ENCODE assay signal across 1 cellular context in the genomic region with DNA sequence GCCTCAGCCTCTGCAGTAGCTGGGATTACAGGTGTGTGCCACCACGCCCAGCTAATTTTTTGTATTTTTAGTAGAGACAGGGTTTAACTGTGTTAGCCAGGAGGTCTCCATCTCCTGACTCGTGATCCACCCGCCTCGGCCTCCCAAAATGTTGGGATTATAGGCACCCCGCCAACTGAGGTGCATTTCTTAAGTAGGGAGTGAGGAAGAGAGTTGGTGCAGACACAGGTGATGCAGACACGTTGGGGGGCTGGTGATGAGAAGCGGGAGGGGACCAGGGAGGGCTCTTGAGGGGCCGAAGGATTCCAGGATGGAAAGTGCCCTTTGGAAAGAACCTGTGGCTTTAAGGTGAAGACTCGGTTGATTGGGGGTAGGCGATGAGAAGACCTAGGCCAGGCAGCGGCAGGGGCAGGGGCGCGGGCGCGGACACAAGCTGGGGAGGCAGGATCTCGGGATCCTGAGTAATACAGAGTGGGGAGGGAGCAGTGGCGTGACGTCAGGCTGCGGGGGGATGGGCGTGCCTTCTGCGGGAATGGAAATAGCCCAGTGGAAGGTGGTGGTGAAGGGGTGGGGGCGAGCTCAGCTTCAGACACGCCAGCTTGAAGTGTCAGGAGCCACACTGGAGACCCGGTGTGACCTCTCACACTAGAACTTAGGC.
TF ChIP-seq lines count a peak whose summit lies in the region.

No MANE protein-coding gene starts in this region.

TF ChIP-seq in HEK293, 187 proteins besides CTCF, POLR2A, EP300 and RAD21 (continued from another document and continues in another):
- TF ChIP-seq, protein P1, sequence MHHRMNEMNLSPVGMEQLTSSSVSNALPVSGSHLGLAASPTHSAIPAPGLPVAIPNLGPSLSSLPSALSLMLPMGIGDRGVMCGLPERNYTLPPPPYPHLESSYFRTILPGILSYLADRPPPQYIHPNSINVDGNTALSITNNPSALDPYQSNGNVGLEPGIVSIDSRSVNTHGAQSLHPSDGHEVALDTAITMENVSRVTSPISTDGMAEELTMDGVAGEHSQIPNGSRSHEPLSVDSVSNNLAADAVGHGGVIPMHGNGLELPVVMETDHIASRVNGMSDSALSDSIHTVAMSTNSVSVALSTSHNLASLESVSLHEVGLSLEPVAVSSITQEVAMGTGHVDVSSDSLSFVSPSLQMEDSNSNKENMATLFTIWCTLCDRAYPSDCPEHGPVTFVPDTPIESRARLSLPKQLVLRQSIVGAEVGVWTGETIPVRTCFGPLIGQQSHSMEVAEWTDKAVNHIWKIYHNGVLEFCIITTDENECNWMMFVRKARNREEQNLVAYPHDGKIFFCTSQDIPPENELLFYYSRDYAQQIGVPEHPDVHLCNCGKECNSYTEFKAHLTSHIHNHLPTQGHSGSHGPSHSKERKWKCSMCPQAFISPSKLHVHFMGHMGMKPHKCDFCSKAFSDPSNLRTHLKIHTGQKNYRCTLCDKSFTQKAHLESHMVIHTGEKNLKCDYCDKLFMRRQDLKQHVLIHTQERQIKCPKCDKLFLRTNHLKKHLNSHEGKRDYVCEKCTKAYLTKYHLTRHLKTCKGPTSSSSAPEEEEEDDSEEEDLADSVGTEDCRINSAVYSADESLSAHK (tag by site-specific recombination; IDR thresholded peaks at IDR 0.05): no peak
- TF ChIP-seq ZSCAN30 (tag by site-specific recombination; IDR thresholded peaks at IDR 0.05): no peak
- no peak for TF ChIP-seq ZNF24 (tag by site-specific recombination; IDR thresholded peaks at IDR 0.05)
- no peak for TF ChIP-seq ZNF202 (tag by site-specific recombination; IDR thresholded peaks at IDR 0.05; ENCODE audit: borderline replicate concordance)
- no peak for TF ChIP-seq ZNF654 (tag by site-specific recombination; IDR thresholded peaks at IDR 0.05; ENCODE audit: low read depth)
- TF ChIP-seq ZNF561 (tag by site-specific recombination; IDR thresholded peaks at IDR 0.05; ENCODE audit: borderline replicate concordance): no peak
- no peak for TF ChIP-seq ZNF391 (tag by site-specific recombination; IDR thresholded peaks at IDR 0.05; ENCODE audit: borderline replicate concordance, low read depth)
- TF ChIP-seq ZNF473 (tag by site-specific recombination; IDR thresholded peaks at IDR 0.05): no peak
- peak; percentile 44; the same call in 1 of the 2 replicates for TF ChIP-seq KLF1 (tag by site-specific recombination; IDR thresholded peaks at IDR 0.05)
- no peak for TF ChIP-seq SP3 (tag by site-specific recombination; IDR thresholded peaks at IDR 0.05)
- no peak for TF ChIP-seq ZBTB7A (tag by site-specific recombination; IDR thresholded peaks at IDR 0.05; ENCODE audit: low read depth)
- no peak for TF ChIP-seq ZNF548 (tag by site-specific recombination; IDR thresholded peaks at IDR 0.05)
- TF ChIP-seq, protein P2, sequence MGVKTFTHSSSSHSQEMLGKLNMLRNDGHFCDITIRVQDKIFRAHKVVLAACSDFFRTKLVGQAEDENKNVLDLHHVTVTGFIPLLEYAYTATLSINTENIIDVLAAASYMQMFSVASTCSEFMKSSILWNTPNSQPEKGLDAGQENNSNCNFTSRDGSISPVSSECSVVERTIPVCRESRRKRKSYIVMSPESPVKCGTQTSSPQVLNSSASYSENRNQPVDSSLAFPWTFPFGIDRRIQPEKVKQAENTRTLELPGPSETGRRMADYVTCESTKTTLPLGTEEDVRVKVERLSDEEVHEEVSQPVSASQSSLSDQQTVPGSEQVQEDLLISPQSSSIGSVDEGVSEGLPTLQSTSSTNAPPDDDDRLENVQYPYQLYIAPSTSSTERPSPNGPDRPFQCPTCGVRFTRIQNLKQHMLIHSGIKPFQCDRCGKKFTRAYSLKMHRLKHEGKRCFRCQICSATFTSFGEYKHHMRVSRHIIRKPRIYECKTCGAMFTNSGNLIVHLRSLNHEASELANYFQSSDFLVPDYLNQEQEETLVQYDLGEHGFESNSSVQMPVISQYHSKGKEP (tag by site-specific recombination; IDR thresholded peaks at IDR 0.05): no peak
- TF ChIP-seq KLF8 (tag by site-specific recombination; IDR thresholded peaks at IDR 0.05): no peak
- TF ChIP-seq, protein P3, sequence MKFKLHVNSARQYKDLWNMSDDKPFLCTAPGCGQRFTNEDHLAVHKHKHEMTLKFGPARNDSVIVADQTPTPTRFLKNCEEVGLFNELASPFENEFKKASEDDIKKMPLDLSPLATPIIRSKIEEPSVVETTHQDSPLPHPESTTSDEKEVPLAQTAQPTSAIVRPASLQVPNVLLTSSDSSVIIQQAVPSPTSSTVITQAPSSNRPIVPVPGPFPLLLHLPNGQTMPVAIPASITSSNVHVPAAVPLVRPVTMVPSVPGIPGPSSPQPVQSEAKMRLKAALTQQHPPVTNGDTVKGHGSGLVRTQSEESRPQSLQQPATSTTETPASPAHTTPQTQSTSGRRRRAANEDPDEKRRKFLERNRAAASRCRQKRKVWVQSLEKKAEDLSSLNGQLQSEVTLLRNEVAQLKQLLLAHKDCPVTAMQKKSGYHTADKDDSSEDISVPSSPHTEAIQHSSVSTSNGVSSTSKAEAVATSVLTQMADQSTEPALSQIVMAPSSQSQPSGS (tag by site-specific recombination; IDR thresholded peaks at IDR 0.05; ENCODE audit: low read depth): peak; percentile 44
- no peak for TF ChIP-seq KLF16 (tag by site-specific recombination; IDR thresholded peaks at IDR 0.05)
- peak; percentile 51 for TF ChIP-seq SP2 (tag by site-specific recombination; IDR thresholded peaks at IDR 0.05)
- TF ChIP-seq SP7 (tag by site-specific recombination; IDR thresholded peaks at IDR 0.05): peak; percentile 61
- TF ChIP-seq ZNF19 (tag by site-specific recombination; IDR thresholded peaks at IDR 0.05; ENCODE audit: low read depth): no peak
- no peak for TF ChIP-seq SALL2 (tag by site-specific recombination; IDR thresholded peaks at IDR 0.05; ENCODE audit: borderline replicate concordance)
- TF ChIP-seq, protein P4, sequence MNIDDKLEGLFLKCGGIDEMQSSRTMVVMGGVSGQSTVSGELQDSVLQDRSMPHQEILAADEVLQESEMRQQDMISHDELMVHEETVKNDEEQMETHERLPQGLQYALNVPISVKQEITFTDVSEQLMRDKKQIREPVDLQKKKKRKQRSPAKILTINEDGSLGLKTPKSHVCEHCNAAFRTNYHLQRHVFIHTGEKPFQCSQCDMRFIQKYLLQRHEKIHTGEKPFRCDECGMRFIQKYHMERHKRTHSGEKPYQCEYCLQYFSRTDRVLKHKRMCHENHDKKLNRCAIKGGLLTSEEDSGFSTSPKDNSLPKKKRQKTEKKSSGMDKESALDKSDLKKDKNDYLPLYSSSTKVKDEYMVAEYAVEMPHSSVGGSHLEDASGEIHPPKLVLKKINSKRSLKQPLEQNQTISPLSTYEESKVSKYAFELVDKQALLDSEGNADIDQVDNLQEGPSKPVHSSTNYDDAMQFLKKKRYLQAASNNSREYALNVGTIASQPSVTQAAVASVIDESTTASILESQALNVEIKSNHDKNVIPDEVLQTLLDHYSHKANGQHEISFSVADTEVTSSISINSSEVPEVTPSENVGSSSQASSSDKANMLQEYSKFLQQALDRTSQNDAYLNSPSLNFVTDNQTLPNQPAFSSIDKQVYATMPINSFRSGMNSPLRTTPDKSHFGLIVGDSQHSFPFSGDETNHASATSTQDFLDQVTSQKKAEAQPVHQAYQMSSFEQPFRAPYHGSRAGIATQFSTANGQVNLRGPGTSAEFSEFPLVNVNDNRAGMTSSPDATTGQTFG (tag by site-specific recombination; IDR thresholded peaks at IDR 0.05; ENCODE audit: borderline replicate concordance): no peak
- no peak for TF ChIP-seq ZNF747 (tag by site-specific recombination; IDR thresholded peaks at IDR 0.05)
- TF ChIP-seq, protein P5, sequence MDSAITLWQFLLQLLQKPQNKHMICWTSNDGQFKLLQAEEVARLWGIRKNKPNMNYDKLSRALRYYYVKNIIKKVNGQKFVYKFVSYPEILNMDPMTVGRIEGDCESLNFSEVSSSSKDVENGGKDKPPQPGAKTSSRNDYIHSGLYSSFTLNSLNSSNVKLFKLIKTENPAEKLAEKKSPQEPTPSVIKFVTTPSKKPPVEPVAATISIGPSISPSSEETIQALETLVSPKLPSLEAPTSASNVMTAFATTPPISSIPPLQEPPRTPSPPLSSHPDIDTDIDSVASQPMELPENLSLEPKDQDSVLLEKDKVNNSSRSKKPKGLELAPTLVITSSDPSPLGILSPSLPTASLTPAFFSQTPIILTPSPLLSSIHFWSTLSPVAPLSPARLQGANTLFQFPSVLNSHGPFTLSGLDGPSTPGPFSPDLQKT (IDR thresholded peaks at IDR 0.05; ENCODE audit: borderline replicate concordance, low read depth, low read length): no peak
- no peak for TF ChIP-seq ZNF658 (tag by site-specific recombination; IDR thresholded peaks at IDR 0.05)
- TF ChIP-seq, protein P6, sequence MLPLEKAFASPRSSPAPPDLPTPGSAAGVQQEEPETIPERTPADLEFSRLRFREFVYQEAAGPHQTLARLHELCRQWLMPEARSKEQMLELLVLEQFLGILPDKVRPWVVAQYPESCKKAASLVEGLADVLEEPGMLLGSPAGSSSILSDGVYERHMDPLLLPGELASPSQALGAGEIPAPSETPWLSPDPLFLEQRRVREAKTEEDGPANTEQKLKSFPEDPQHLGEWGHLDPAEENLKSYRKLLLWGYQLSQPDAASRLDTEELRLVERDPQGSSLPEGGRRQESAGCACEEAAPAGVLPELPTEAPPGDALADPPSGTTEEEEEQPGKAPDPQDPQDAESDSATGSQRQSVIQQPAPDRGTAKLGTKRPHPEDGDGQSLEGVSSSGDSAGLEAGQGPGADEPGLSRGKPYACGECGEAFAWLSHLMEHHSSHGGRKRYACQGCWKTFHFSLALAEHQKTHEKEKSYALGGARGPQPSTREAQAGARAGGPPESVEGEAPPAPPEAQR (tag by site-specific recombination; IDR thresholded peaks at IDR 0.05): no peak
- no peak for TF ChIP-seq ZNF146 (tag by site-specific recombination; IDR thresholded peaks at IDR 0.05)
- peak; percentile 66 for TF ChIP-seq WT1 (tag by site-specific recombination; IDR thresholded peaks at IDR 0.05)
- no peak for TF ChIP-seq ZNF274 (IDR thresholded peaks at IDR 0.05; ENCODE audit: low read length)
- no peak for TF ChIP-seq ZNF274 (tag by site-specific recombination; IDR thresholded peaks at IDR 0.05; ENCODE audit: borderline replicate concordance)
- TF ChIP-seq, protein P7, sequence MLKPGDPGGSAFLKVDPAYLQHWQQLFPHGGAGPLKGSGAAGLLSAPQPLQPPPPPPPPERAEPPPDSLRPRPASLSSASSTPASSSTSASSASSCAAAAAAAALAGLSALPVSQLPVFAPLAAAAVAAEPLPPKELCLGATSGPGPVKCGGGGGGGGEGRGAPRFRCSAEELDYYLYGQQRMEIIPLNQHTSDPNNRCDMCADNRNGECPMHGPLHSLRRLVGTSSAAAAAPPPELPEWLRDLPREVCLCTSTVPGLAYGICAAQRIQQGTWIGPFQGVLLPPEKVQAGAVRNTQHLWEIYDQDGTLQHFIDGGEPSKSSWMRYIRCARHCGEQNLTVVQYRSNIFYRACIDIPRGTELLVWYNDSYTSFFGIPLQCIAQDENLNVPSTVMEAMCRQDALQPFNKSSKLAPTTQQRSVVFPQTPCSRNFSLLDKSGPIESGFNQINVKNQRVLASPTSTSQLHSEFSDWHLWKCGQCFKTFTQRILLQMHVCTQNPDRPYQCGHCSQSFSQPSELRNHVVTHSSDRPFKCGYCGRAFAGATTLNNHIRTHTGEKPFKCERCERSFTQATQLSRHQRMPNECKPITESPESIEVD (tag by site-specific recombination; IDR thresholded peaks at IDR 0.05): no peak
- TF ChIP-seq, protein P8, sequence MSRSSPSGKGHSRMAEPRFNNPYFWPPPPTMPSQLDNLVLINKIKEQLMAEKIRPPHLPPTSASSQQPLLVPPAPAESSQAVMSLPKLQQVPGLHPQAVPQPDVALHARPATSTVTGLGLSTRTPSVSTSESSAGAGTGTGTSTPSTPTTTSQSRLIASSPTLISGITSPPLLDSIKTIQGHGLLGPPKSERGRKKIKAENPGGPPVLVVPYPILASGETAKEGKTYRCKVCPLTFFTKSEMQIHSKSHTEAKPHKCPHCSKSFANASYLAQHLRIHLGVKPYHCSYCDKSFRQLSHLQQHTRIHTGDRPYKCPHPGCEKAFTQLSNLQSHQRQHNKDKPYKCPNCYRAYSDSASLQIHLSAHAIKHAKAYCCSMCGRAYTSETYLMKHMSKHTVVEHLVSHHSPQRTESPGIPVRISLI (tag by site-specific recombination; IDR thresholded peaks at IDR 0.05): no peak
- TF ChIP-seq, protein P9, sequence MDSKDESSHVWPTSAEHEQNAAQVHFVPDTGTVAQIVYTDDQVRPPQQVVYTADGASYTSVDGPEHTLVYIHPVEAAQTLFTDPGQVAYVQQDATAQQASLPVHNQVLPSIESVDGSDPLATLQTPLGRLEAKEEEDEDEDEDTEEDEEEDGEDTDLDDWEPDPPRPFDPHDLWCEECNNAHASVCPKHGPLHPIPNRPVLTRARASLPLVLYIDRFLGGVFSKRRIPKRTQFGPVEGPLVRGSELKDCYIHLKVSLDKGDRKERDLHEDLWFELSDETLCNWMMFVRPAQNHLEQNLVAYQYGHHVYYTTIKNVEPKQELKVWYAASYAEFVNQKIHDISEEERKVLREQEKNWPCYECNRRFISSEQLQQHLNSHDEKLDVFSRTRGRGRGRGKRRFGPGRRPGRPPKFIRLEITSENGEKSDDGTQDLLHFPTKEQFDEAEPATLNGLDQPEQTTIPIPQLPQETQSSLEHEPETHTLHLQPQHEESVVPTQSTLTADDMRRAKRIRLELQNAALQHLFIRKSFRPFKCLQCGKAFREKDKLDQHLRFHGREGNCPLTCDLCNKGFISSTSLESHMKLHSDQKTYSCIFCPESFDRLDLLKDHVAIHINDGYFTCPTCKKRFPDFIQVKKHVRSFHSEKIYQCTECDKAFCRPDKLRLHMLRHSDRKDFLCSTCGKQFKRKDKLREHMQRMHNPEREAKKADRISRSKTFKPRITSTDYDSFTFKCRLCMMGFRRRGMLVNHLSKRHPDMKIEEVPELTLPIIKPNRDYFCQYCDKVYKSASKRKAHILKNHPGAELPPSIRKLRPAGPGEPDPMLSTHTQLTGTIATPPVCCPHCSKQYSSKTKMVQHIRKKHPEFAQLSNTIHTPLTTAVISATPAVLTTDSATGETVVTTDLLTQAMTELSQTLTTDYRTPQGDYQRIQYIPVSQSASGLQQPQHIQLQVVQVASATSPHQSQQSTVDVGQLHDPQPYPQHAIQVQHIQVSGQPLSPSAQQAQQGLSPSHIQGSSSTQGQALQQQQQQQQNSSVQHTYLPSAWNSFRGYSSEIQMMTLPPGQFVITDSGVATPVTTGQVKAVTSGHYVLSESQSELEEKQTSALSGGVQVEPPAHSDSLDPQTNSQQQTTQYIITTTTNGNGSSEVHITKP (tag by site-specific recombination; IDR thresholded peaks at IDR 0.05): no peak
- TF ChIP-seq ZNF600 (tag by site-specific recombination; IDR thresholded peaks at IDR 0.05): 0 out of 2 replicates have a peak, but pooled peaks have one; percentile 13
- TF ChIP-seq, protein P10, sequence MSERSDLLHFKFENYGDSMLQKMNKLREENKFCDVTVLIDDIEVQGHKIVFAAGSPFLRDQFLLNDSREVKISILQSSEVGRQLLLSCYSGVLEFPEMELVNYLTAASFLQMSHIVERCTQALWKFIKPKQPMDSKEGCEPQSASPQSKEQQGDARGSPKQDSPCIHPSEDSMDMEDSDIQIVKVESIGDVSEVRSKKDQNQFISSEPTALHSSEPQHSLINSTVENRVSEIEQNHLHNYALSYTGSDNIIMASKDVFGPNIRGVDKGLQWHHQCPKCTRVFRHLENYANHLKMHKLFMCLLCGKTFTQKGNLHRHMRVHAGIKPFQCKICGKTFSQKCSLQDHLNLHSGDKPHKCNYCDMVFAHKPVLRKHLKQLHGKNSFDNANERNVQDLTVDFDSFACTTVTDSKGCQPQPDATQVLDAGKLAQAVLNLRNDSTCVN (tag by site-specific recombination; optimal IDR thresholded peaks at IDR 0.05): peak; percentile 25
- no peak for TF ChIP-seq ZNF48 (tag by site-specific recombination; IDR thresholded peaks at IDR 0.05)
- TF ChIP-seq KLF7 (tag by site-specific recombination; IDR thresholded peaks at IDR 0.05; ENCODE audit: borderline replicate concordance): no peak
